In genomic region chr15:101489236-101489632, GRCh38 we compare ENCODE assay signal across 10 cellular contexts. TPM values are rescaled to one million over a fixed set of nuclear protein-coding genes. Genes with fewer than 3 reads are reported as not detected.
DNase-seq lines count a peak whose midpoint lies in the region; ATAC-seq, FAIRE-seq and TF ChIP-seq lines count a peak whose summit lies in the region.
"Had no signal": no experiment of that assay in that cellular context is flagged by ENCODE, and none has a peak within 500 bp of the region (broad histone marks: within the 10 kb centered on the region; RNA-seq: fewer than 3 reads in every experiment).

No MANE protein-coding gene starts in this region.

- FAIRE-seq in GM12892 (lab: Jason Lieb, UNC) = no peak

- peak; percentile 34 for TF ChIP-seq CTCF in foreskin keratinocyte (conservative IDR thresholded peaks at IDR 0.05)
- no peak for TF ChIP-seq CTCF in smooth muscle cell (IDR thresholded peaks at IDR 0.05; ENCODE audit: borderline replicate concordance, insufficient read depth, poor library complexity, severe bottlenecking)

- no peak overlapping the region for H2AFZ ChIP-seq in smooth muscle cell (ENCODE audit: low read depth)

- peak overlapping the region; percentile 82 for H3K4me2 ChIP-seq in smooth muscle cell
- H3K4me2 ChIP-seq: KMS-11 had no signal

- peak; percentile 61 for ATAC-seq in foreskin keratinocyte

- no peak overlapping the region for H3K27ac ChIP-seq in foreskin keratinocyte
- no peak overlapping the region for H3K27ac ChIP-seq in smooth muscle cell (ENCODE audit: low read depth)
- H3K27ac ChIP-seq: KMS-11, neutrophil had no signal

- H3K27me3 ChIP-seq in foreskin keratinocyte = peaks cover 22% of the 10 kb centered on the region
- peaks cover 13% of the 10 kb centered on the region for H3K27me3 ChIP-seq in smooth muscle cell (ENCODE audit: low read depth)

- no peak for TF ChIP-seq POLR2A in GM12892 (IDR thresholded peaks at IDR 0.05; ENCODE audit: low read depth, low read length)

- H3K4me1 ChIP-seq in foreskin keratinocyte = no peaks in the 10 kb centered on the region
- peaks cover 7% of the 10 kb centered on the region for H3K4me1 ChIP-seq in smooth muscle cell (ENCODE audit: low read depth)

- 0% methylated on average over 33 of the region's 70 CpGs for WGBS in smooth muscle cell (ENCODE audit: low lambda C conversion rate)

- peak overlapping the region; percentile 35 for H3K4me3 ChIP-seq in smooth muscle cell

- no peaks in the 10 kb centered on the region for H3K9me3 ChIP-seq in smooth muscle cell (replicated peaks; ENCODE audit: low read depth)
- H3K9me3 ChIP-seq: neutrophil had no signal

- H3K9ac ChIP-seq in smooth muscle cell (ENCODE audit: low read depth) = no peak overlapping the region
- H3K9ac ChIP-seq: KMS-11 had no signal

- no peaks in the 10 kb centered on the region for H4K20me1 ChIP-seq in smooth muscle cell (ENCODE audit: low read depth)

- DNase-seq in NCI-H82 (lab: John Stamatoyannopoulos, UW) = peak; percentile 61
- no peak for DNase-seq in NCI-H82 treated with DMSO at 0.1 percent for 48 hours (lab: John Stamatoyannopoulos, UW; ENCODE audit: unreplicated experiment)
- DNase-seq in NOMO-1 (lab: John Stamatoyannopoulos, UW; ENCODE audit: unreplicated experiment in 2 of 2) = peak; percentile 52 to 64
- no peak for DNase-seq in foreskin keratinocyte
- DNase-seq in smooth muscle cell (lab: John Stamatoyannopoulos, UW; ENCODE audit: unreplicated experiment) = no peak
- no peak for DNase-seq in pons (ENCODE audit: low spot score)
- no peak for DNase-seq in SHP77 (lab: John Stamatoyannopoulos, UW)
- no peak for DNase-seq in GM12892 (ENCODE audit: insufficient read length)

- no peaks in the 10 kb centered on the region for H3K79me2 ChIP-seq in smooth muscle cell (ENCODE audit: low read depth)

- no peaks in the 10 kb centered on the region for H3K36me3 ChIP-seq in smooth muscle cell (ENCODE audit: low read depth)
- H3K36me3 ChIP-seq: neutrophil had no signal

- H3F3A ChIP-seq in smooth muscle cell (ENCODE audit: low read depth) = peaks cover 5% of the 10 kb centered on the region

RNA-seq across cellular contexts. Expression of gene PCSK6, which starts 0.3 kb away (rescaled TPM):
- total RNA-seq in foreskin keratinocyte = 2.9 and 3.7 TPM in 2 replicates
- polyA plus RNA-seq in foreskin keratinocyte = 1.3 and 1.5 TPM in 2 replicates
- 17.5 and 21.2 TPM in 2 replicates for total RNA-seq in smooth muscle cell
- polyA plus RNA-seq in smooth muscle cell = 17.4 and 17.5 TPM in 2 replicates
- polyA plus RNA-seq in GM12892 (2012; ENCODE audit: missing spikeins) = 0.47 TPM

Comparison
In these comparisons a context has a peak if more than half of its experiments do, and no peak if none do; other contexts are left out.
1. DNase-seq: peak in NCI-H82 (single experiment) and NOMO-1 (2 of 2); none in NCI-H82 treated with DMSO at 0.1 percent for 48 hours (single experiment), foreskin keratinocyte (0 of 2), smooth muscle cell (single experiment), pons (single experiment), SHP77 (0 of 2) and GM12892 (single experiment).